Comparison of ENCODE assay signal across 25 cellular contexts in the genomic region with DNA sequence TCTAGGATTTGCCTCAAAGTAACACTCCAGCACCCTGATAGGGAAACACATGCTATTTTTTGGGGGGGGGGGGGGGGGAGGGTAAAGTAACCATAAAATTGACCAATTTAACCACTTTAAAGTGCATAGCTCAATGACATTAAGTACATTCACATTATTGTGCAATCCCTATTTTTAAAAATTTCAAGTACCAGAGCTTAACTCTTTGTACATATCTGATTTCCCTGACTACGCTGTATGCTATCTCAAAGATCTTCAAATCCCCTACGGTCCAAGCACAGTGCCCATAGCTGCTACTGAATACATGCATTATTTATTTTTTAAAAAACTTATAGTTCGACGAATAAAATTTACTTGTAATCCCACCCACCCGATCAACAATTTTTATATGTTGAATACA.
"Had no signal": no experiment of that assay in that cellular context is flagged by ENCODE, and none has a peak within 500 bp of the region (broad histone marks: within the 10 kb centered on the region; RNA-seq: fewer than 3 reads in every experiment).

No MANE protein-coding gene starts in this region.

- H3K9ac ChIP-seq: neural progenitor cell, parathyroid adenoma had no signal

- FAIRE-seq: kidney had no signal

- H3K36me3 ChIP-seq: neutrophil, uterus had no signal

- H3K4me2 ChIP-seq: neural progenitor cell had no signal

- H3K9me3 ChIP-seq: left ventricle myocardium inferior, neutrophil, psoas muscle, spleen, suprapubic skin, thoracic aorta, tibial artery, upper lobe of right lung, uterus had no signal

- H2AFZ ChIP-seq: neural progenitor cell, parathyroid adenoma had no signal

- H3K4me1 ChIP-seq: left ventricle myocardium inferior, psoas muscle, spleen, suprapubic skin, tibial artery, upper lobe of right lung, uterus had no signal

- DNase-seq: hippocampal formation; kidney; left colon; left ventricle myocardium inferior; naive B cell; natural killer cell; nephron progenitor cell; occipital lobe; psoas muscle; spleen; stimulated activated CD4-positive, alpha-beta T cell treated with anti-CD3 and anti-CD28 coated beads, Interleukin-4, amount 100 ng/mL, for 24 hours; stimulated activated naive CD4-positive, alpha-beta T cell; tibial artery; trophoblast cell; upper lobe of right lung; uterus had no signal

- H3K4me3 ChIP-seq: left ventricle myocardium inferior, lung, neural progenitor cell, psoas muscle, skin epidermis, spleen, suprapubic skin, thoracic aorta, tibial artery, upper lobe of right lung, uterus had no signal

- H3K27me3 ChIP-seq: neural progenitor cell, suprapubic skin, tibial artery, upper lobe of right lung, uterus had no signal

- H3K27ac ChIP-seq: left ventricle myocardium inferior, neural progenitor cell, neutrophil, parathyroid adenoma, psoas muscle, skin epidermis, spleen, suprapubic skin, thoracic aorta, tibial artery, upper lobe of right lung, uterus had no signal

- ATAC-seq: left colon; natural killer cell; psoas muscle; sciatic nerve; stimulated activated effector memory CD8-positive, alpha-beta T cell treated with anti-CD3 and anti-CD28 coated beads, Interleukin-12 subunit alpha, Interleukin-12 subunit beta, amount 100 ng/mL, for 72 hours had no signal

- H3K79me2 ChIP-seq: parathyroid adenoma had no signal
